In genomic region chr12:133080619-133081407, GRCh38 we compare ENCODE assay signal across 8 cellular contexts. TPM values are rescaled to one million over a fixed set of nuclear protein-coding genes. Genes with fewer than 3 reads are reported as not detected.
DNase-seq lines count a peak whose midpoint lies in the region; ATAC-seq lines count a peak whose summit lies in the region.

Gene ZNF140, plus strand, starts transcription at chr12:133080923. Its CDS starts 398 bp downstream, at chr12:133081321.

- H3K4me1 ChIP-seq in HUES48 (ENCODE audit: control insufficient read depth, insufficient read depth, low read length), result no peaks in the 10 kb centered on the region

- peak within 1 kb of the TSS; percentile 100 for H3K27ac ChIP-seq in HUES48 (ENCODE audit: low read depth, low read length)

- peak within 1 kb of the TSS; percentile 96 for H3K9ac ChIP-seq in HUES48 (ENCODE audit: low read depth, low read length)

- H3K4me1 Mint-ChIP-seq in naive B cell, result peaks cover 0 to 19% (median 0%) of the 10 kb centered on the region in 3 donors
- peaks cover 5% of the 10 kb centered on the region for H3K4me1 Mint-ChIP-seq in stimulated activated memory B cell treated with anti-CD40 and anti-IgM and Interleukin-4, amounts not matched to agents 10 μg/mL and 1 μg/mL and 100 μg/mL, for 72 hours

- DNase-seq in DMS153 (lab: John Stamatoyannopoulos, UW), result peak; percentile 98
- DNase-seq in OCI-M2 (lab: John Stamatoyannopoulos, UW; ENCODE audit: unreplicated experiment), result peak; percentile 65
- DNase-seq in activated T-helper 1 cell treated with Interleukin-2 at 50 U/mL for 16 hours (ENCODE audit: low read depth), result peak; percentile 86
- peak; percentile 98 for DNase-seq in fibroblast of gingiva (ENCODE audit: low read depth)
- peak; percentile 97 for DNase-seq in naive B cell

- H3K27ac Mint-ChIP-seq in naive B cell, result no peak within 1 kb of the TSS
- no peak within 1 kb of the TSS for H3K27ac Mint-ChIP-seq in stimulated activated memory B cell treated with anti-CD40 and anti-IgM and Interleukin-4, amounts not matched to agents 10 μg/mL and 1 μg/mL and 100 μg/mL, for 72 hours

- H3K9me3 Mint-ChIP-seq in naive B cell, result peaks cover 18 to 68% (median 57%) of the 10 kb centered on the region in 7 donors
- peaks cover 28% of the 10 kb centered on the region for H3K9me3 Mint-ChIP-seq in stimulated activated memory B cell treated with anti-CD40 and anti-IgM and Interleukin-4, amounts not matched to agents 10 μg/mL and 1 μg/mL and 100 μg/mL, for 72 hours

- H3K36me3 ChIP-seq in HUES48 (ENCODE audit: control insufficient read depth, insufficient read depth, low read length), result peaks cover 39% of the 10 kb centered on the region

- peaks cover 35 to 47% of the 10 kb centered on the region in 2 donors for H3K36me3 Mint-ChIP-seq in naive B cell
- peaks cover 50% of the 10 kb centered on the region for H3K36me3 Mint-ChIP-seq in stimulated activated memory B cell treated with anti-CD40 and anti-IgM and Interleukin-4, amounts not matched to agents 10 μg/mL and 1 μg/mL and 100 μg/mL, for 72 hours

- H3K9me3 ChIP-seq in HUES48 (ENCODE audit: control insufficient read depth, insufficient read depth, low read length), result peaks cover 80% of the 10 kb centered on the region

- no peaks in the 10 kb centered on the region for H3K27me3 ChIP-seq in HUES48 (ENCODE audit: control insufficient read depth, insufficient read depth, low read length)

- peak within 1 kb of the TSS; percentile 82 for H3K4me3 ChIP-seq in HUES48 (ENCODE audit: low read depth, low read length)

- H3K4me3 Mint-ChIP-seq in naive B cell, result no peak within 1 kb of the TSS
- no peak within 1 kb of the TSS for H3K4me3 Mint-ChIP-seq in stimulated activated memory B cell treated with anti-CD40 and anti-IgM and Interleukin-4, amounts not matched to agents 10 μg/mL and 1 μg/mL and 100 μg/mL, for 72 hours

- H3K27me3 Mint-ChIP-seq in naive B cell, result no peaks in the 10 kb centered on the region
- no peaks in the 10 kb centered on the region for H3K27me3 Mint-ChIP-seq in stimulated activated memory B cell treated with anti-CD40 and anti-IgM and Interleukin-4, amounts not matched to agents 10 μg/mL and 1 μg/mL and 100 μg/mL, for 72 hours

- ATAC-seq in GM21390 (IDR thresholded peaks at IDR 0.05; ENCODE audit: unreplicated experiment), result peak; percentile 66
- peak; percentile 68 for ATAC-seq in naive B cell (ENCODE audit: low read depth in 2 of 2)
- peak; percentile 89 for ATAC-seq in stimulated activated memory B cell treated with anti-CD40 and anti-IgM and Interleukin-4, amounts not matched to agents 10 μg/mL and 1 μg/mL and 100 μg/mL, for 72 hours

RNA-seq across cellular contexts. Expression of gene ZNF140, which starts in this region (rescaled TPM):
- polyA plus RNA-seq in naive B cell (ENCODE audit: low read depth in 6 of 6), result 10 to 100 TPM; 21.1 to 32.6 (median 28.3) TPM

Comparison
In these comparisons a context has a peak if more than half of its experiments do, and no peak if none do; other contexts are left out.
1. Peak in every context shown above with its lines: DNase-seq, ATAC-seq, H3K4me3 ChIP-seq and H3K27ac ChIP-seq.